In the genomic region with DNA sequence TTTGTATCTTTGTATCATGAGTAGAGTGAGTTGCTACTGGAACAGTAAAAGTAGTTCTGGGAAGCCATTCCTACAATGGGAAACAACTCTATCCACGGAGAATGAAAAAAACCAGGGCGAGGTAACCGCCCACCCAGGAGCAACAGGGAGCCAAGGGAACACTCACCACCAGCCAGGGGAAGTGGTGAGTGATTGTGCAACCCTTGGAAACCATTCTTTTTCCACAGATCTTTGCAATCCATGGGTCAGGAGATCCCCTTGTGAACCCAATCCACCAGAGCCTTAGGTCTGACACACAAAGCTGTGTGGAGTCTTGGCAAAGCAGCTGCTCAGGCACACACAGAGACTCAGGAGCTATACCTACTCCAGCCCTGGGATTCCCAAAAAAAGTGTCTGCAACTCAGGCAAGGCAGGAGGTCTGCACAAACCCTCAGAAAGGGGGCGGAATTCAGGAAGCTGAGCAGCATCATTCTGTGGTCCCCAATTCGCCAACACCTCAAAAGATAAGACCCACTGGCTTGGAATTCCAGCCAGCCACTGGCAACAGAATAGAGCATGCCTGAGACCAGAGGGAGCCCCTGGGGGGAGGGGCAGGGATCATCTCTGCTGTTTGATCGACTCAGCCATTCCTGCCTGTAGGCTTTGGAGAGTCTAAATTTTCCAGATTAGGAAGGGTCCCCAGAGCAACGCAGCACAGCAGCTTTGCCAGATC, we compare ENCODE assay signal across 13 cellular contexts. TPM values are rescaled to one million over a fixed set of nuclear protein-coding genes. Genes with fewer than 3 reads are reported as not detected.
DNase-seq lines count a peak whose midpoint lies in the region; ATAC-seq and TF ChIP-seq lines count a peak whose summit lies in the region.
"Had no signal": no experiment of that assay in that cellular context is flagged by ENCODE, and none has a peak within 500 bp of the region (broad histone marks: within the 10 kb centered on the region; RNA-seq: fewer than 3 reads in every experiment).

No MANE protein-coding gene starts in this region.

- ATAC-seq in HG03439 (IDR thresholded peaks at IDR 0.05; ENCODE audit: unreplicated experiment) (no peak), HG02588 (IDR thresholded peaks at IDR 0.05; ENCODE audit: unreplicated experiment) (no peak)

- H3K36me3 ChIP-seq in H7 (replicated peaks; ENCODE audit: control insufficient read depth, insufficient read depth, low read length) = no peaks in the 10 kb centered on the region
- H3K36me3 ChIP-seq: suprapubic skin had no signal

- H3K4me3 ChIP-seq in H7 (ENCODE audit: insufficient read depth, low read depth, low read length) (no peak overlapping the region), epithelial cell of proximal tubule (ENCODE audit: low read depth, low read length) (no peak overlapping the region)
- H3K4me3 ChIP-seq: suprapubic skin had no signal

- H3K27me3 ChIP-seq in H7 (ENCODE audit: control insufficient read depth, insufficient read depth, low read length) = no peaks in the 10 kb centered on the region
- H3K27me3 ChIP-seq: suprapubic skin had no signal

- no peak for TF ChIP-seq CTCF in epithelial cell of proximal tubule (conservative IDR thresholded peaks at IDR 0.05; ENCODE audit: low read depth, low read length)

- peak; percentile 8 for DNase-seq in H7
- DNase-seq in RPMI7951 (ENCODE audit: low read depth) = peak; percentile 82
- DNase-seq in epithelial cell of proximal tubule (ENCODE audit: low read depth) = peak; percentile 27
- DNase-seq in stromal cell of bone marrow (ENCODE audit: low read depth) = peak; percentile 91
- DNase-seq in retina = no peak
- DNase-seq: activated CD4-positive, CD25-positive, alpha-beta regulatory T cell treated with anti-CD3 and anti-CD28 coated beads, Interleukin-2, amount 50 U/mL, for 72 hours; activated naive CD4-positive, alpha-beta T cell treated with Interleukin-2 at 50 U/mL for 16 hours; central memory CD4-positive, alpha-beta T cell; NCI-H2081 treated with DMSO at 0.1 percent for 48 hours; RPMI8226 had no signal

RNA-seq across cellular contexts. Expression of a gene that starts 52.1 kb away (rescaled TPM):
- total RNA-seq in H7 (2014; rRNA removed; shearing (Covaris generic)) = 0.03 TPM in 1 of 2 replicates, not detected in the other
- total RNA-seq in RPMI7951 (2014; rRNA removed; shearing (Covaris generic)) = 0.20 TPM in 1 of 2 replicates, not detected in the other
- total RNA-seq in epithelial cell of proximal tubule = 0.06 and 0.80 TPM in 2 replicates
